19 cellular contexts compared by ENCODE assay signal in genomic region chr18:74528478-74528877, GRCh38. TPM values are rescaled to one million over a fixed set of nuclear protein-coding genes. Genes with fewer than 3 reads are reported as not detected.
DNase-seq lines count a peak whose midpoint lies in the region; ATAC-seq and TF ChIP-seq lines count a peak whose summit lies in the region.
"Had no signal": no experiment of that assay in that cellular context is flagged by ENCODE, and none has a peak within 500 bp of the region (broad histone marks: within the 10 kb centered on the region; RNA-seq: fewer than 3 reads in every experiment).

No MANE protein-coding gene starts in this region.

- peak; percentile 73 for ATAC-seq in GM18907 (IDR thresholded peaks at IDR 0.05; ENCODE audit: unreplicated experiment)
- ATAC-seq in HG02678 (IDR thresholded peaks at IDR 0.05; ENCODE audit: unreplicated experiment): peak; percentile 64
- peak; percentile 80 for ATAC-seq in HG03354 (IDR thresholded peaks at IDR 0.05; ENCODE audit: poor library complexity, severe bottlenecking, unreplicated experiment)
- no peak for ATAC-seq in heart left ventricle
- ATAC-seq in activated naive CD4-positive, alpha-beta T cell treated with anti-CD3 and anti-CD28 coated beads, Interleukin-2, amount 50 U/mL, for 72 hours: no peak

- H3K36me3 ChIP-seq in breast epithelium (no peaks in the 10 kb centered on the region), heart left ventricle (no peaks in the 10 kb centered on the region)
- H3K36me3 ChIP-seq: sigmoid colon, thoracic aorta had no signal

- H3K27me3 ChIP-seq in dorsolateral prefrontal cortex (no peaks in the 10 kb centered on the region), breast epithelium (no peaks in the 10 kb centered on the region), heart left ventricle (no peaks in the 10 kb centered on the region)
- H3K27me3 ChIP-seq: sigmoid colon had no signal

- no peaks in the 10 kb centered on the region for H3K36me3 Mint-ChIP-seq in activated naive CD4-positive, alpha-beta T cell treated with anti-CD3 and anti-CD28 coated beads, Interleukin-2, amount 50 U/mL, for 72 hours
- H3K36me3 Mint-ChIP-seq: activated naive CD8-positive, alpha-beta T cell treated with anti-CD3 and anti-CD28 coated beads, Interleukin-2, amount 10 ng/mL, durations not matched to agents 7 days and 5 days had no signal

- DNase-seq in dorsolateral prefrontal cortex (no peak), breast epithelium (ENCODE audit: low spot score in 2 of 2) (no peak), heart left ventricle (no peak)
- no peak for DNase-seq in activated naive CD4-positive, alpha-beta T cell treated with Interleukin-2 at 50 U/mL for 16 hours
- no peak for DNase-seq in activated naive CD4-positive, alpha-beta T cell treated with anti-CD3 and anti-CD28 coated beads, Interleukin-2, amount 50 U/mL, for 72 hours (ENCODE audit: low spot score in 2 of 2)
- DNase-seq: activated CD4-positive, alpha-beta T cell treated with anti-CD3 and anti-CD28 coated beads, Interleukin-2, amount 50 U/mL, for 1 hour; activated naive CD8-positive, alpha-beta T cell treated with anti-CD3 and anti-CD28 coated beads, Interleukin-2, amount 10 ng/mL, durations not matched to agents 7 days and 5 days; AML-193; NCI-H1694 treated with DMSO at 0.1 percent for 48 hours; NCI-H510A treated with DMSO at 0.1 percent for 48 hours; OCI-M1 had no signal

- H3K27ac Mint-ChIP-seq in activated naive CD4-positive, alpha-beta T cell treated with anti-CD3 and anti-CD28 coated beads, Interleukin-2, amount 50 U/mL, for 72 hours: no peak overlapping the region
- H3K27ac Mint-ChIP-seq: activated naive CD8-positive, alpha-beta T cell treated with anti-CD3 and anti-CD28 coated beads, Interleukin-2, amount 10 ng/mL, durations not matched to agents 7 days and 5 days had no signal

- peak overlapping the region in 56 of 59 donors; percentile 3 to 92 (median 72) for H3K27ac ChIP-seq in dorsolateral prefrontal cortex
- no peak overlapping the region for H3K27ac ChIP-seq in breast epithelium
- no peak overlapping the region for H3K27ac ChIP-seq in heart left ventricle
- H3K27ac ChIP-seq: sigmoid colon, thoracic aorta had no signal

- no peaks in the 10 kb centered on the region for H3K9me3 ChIP-seq in breast epithelium
- H3K9me3 ChIP-seq in heart left ventricle: no peaks in the 10 kb centered on the region
- H3K9me3 ChIP-seq: sigmoid colon, thoracic aorta had no signal

- intact Hi-C loops in dorsolateral prefrontal cortex (cut with DNase I) (no loop called here), breast epithelium (cut with DNase I; ENCODE audit: low total_unique reads) (no loop called here), heart left ventricle (cut with DNase I) (no loop called here)

- H3K4me1 ChIP-seq in breast epithelium (no peaks in the 10 kb centered on the region), heart left ventricle (peaks cover 0 to 16% (median 4%) of the 10 kb centered on the region in 12 donors)

- H3K4me3 ChIP-seq in dorsolateral prefrontal cortex: peak overlapping the region in 1 of 59 donors; percentile 11
- H3K4me3 ChIP-seq in breast epithelium: no peak overlapping the region
- H3K4me3 ChIP-seq in heart left ventricle: no peak overlapping the region
- H3K4me3 ChIP-seq: sigmoid colon, thoracic aorta had no signal

- H3K9me3 Mint-ChIP-seq in activated naive CD4-positive, alpha-beta T cell treated with anti-CD3 and anti-CD28 coated beads, Interleukin-2, amount 50 U/mL, for 72 hours: peaks cover 0 to 3% of the 10 kb centered on the region in 2 donors
- H3K9me3 Mint-ChIP-seq: activated naive CD8-positive, alpha-beta T cell treated with anti-CD3 and anti-CD28 coated beads, Interleukin-2, amount 10 ng/mL, durations not matched to agents 7 days and 5 days had no signal

- TF ChIP-seq POLR2A in breast epithelium (IDR thresholded peaks at IDR 0.05): no peak
- no peak for TF ChIP-seq POLR2A in heart left ventricle (IDR thresholded peaks at IDR 0.05)

- 48 to 91% (median 86%) methylated on average over 1 of the region's 1 CpG for WGBS in heart left ventricle, 4 donors

- TF ChIP-seq CTCF in dorsolateral prefrontal cortex (IDR thresholded peaks at IDR 0.05 in 54 of 56, conservative IDR thresholded peaks at IDR 0.05 in 2 of 56; ENCODE audit: low read depth in 1 of 56, partially characterized antibody in 56 of 56): no peak
- no peak for TF ChIP-seq CTCF in breast epithelium (IDR thresholded peaks at IDR 0.05)
- no peak for TF ChIP-seq CTCF in heart left ventricle (IDR thresholded peaks at IDR 0.05)

RNA-seq across cellular contexts. Expression of gene CNDP1, which starts 5.8 kb away (rescaled TPM):
- total RNA-seq in dorsolateral prefrontal cortex (100 to 1,000 TPM in 66 of 120 experiments, 10 to 100 TPM in 54; 11.2 to 509 (median 107) TPM), breast epithelium (under 1 TPM in 1 of 3 donors, not detected in 2; 0.33 TPM), heart left ventricle (not detected)
- polyA plus RNA-seq in heart left ventricle: under 1 TPM in 1 of 2 donors, not detected in 1; 0.03 TPM
- under 1 TPM in 1 of 2 donors, not detected in 1; 0.32 TPM for total RNA-seq in activated naive CD4-positive, alpha-beta T cell treated with anti-CD3 and anti-CD28 coated beads, Interleukin-2, amount 50 U/mL, for 72 hours
- total RNA-seq: activated naive CD8-positive, alpha-beta T cell treated with anti-CD3 and anti-CD28 coated beads, Interleukin-2, amount 10 ng/mL, durations not matched to agents 7 days and 5 days; cardiac septum; HT-29; osteocyte; sigmoid colon; thoracic aorta had no signal

RNA-seq across cellular contexts. Expression of gene CNDP2, which starts 32.3 kb away (rescaled TPM):
- total RNA-seq in dorsolateral prefrontal cortex: 100 to 1,000 TPM; 146 to 408 (median 218) TPM
- total RNA-seq in breast epithelium: 100 to 1,000 TPM in 1 of 3 donors, 10 to 100 TPM in 2; 81.0 to 104 (median 95.7) TPM
- total RNA-seq in heart left ventricle: 100 to 1,000 TPM in 1 of 9 donors, 10 to 100 TPM in 8; 38.3 to 162 (median 76.3) TPM
- 10 to 100 TPM; 50.1 to 90.4 TPM for polyA plus RNA-seq in heart left ventricle
- 100 to 1,000 TPM; 125 to 133 TPM for total RNA-seq in activated naive CD4-positive, alpha-beta T cell treated with anti-CD3 and anti-CD28 coated beads, Interleukin-2, amount 50 U/mL, for 72 hours

Comparison
In these comparisons a context has a peak if more than half of its experiments do, and no peak if none do; other contexts are left out.
1. ATAC-seq: peak in GM18907 (single experiment), HG02678 (single experiment) and HG03354 (single experiment); none in heart left ventricle (0 of 4) and activated naive CD4-positive, alpha-beta T cell treated with anti-CD3 and anti-CD28 coated beads, Interleukin-2, amount 50 U/mL, for 72 hours (0 of 2).
2. H3K27ac ChIP-seq: peak in dorsolateral prefrontal cortex (56 of 59); none in breast epithelium (0 of 2) and heart left ventricle (0 of 12).
3. RNA of gene CNDP1, which starts 5.8 kb away (total RNA-seq): 11.2 to 509 TPM in dorsolateral prefrontal cortex; 0.32 TPM in activated naive CD4-positive, alpha-beta T cell treated with anti-CD3 and anti-CD28 coated beads, Interleukin-2, amount 50 U/mL, for 72 hours, 0.33 TPM in breast epithelium and not detected in heart left ventricle; every median in the first group is over 4 times any median in the second.